Comparison of ENCODE assay signal across 19 cellular contexts in the genomic region with DNA sequence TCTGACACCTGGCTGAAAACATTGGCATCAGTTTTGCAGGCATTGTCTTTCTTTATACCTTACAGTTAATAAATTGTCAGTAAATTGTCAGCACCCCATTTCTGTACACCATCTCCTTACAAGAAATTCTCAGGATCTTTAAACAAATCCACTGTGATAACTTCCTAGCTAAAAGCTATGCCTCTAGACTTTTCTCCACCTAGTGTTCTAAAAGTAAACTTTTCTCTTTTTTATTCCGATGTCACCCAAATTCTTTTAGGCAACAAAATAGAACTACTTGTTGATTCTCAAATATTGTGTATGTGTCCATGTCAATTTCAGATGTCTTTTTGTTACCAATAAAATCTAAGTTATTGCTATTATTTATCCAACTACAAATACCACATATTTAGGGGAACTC.
DNase-seq lines count a peak whose midpoint lies in the region; ATAC-seq and TF ChIP-seq lines count a peak whose summit lies in the region.
"Had no signal": no experiment of that assay in that cellular context is flagged by ENCODE, and none has a peak within 500 bp of the region (broad histone marks: within the 10 kb centered on the region; RNA-seq: fewer than 3 reads in every experiment).

No MANE protein-coding gene starts in this region.

- no peaks in the 10 kb centered on the region for H3K4me1 Mint-ChIP-seq in neural progenitor cell
- H3K4me1 Mint-ChIP-seq: CD14-positive monocyte had no signal

- H3F3A ChIP-seq in PC-3 (ENCODE audit: low read length, unreplicated experiment) (no peaks in the 10 kb centered on the region), neural progenitor cell (ENCODE audit: low read depth) (no peaks in the 10 kb centered on the region)

- H3K36me3 Mint-ChIP-seq in neural progenitor cell: no peaks in the 10 kb centered on the region
- H3K36me3 Mint-ChIP-seq: CD14-positive monocyte had no signal

- no peaks in the 10 kb centered on the region for H3K27me3 ChIP-seq in PC-3 (ENCODE audit: low read length)
- no peaks in the 10 kb centered on the region for H3K27me3 ChIP-seq in neural progenitor cell

- H3K36me3 ChIP-seq in PC-3 (ENCODE audit: low read depth, low read length) (no peaks in the 10 kb centered on the region), neural progenitor cell (no peaks in the 10 kb centered on the region)

- ATAC-seq in PC-3: no peak

- no peak overlapping the region for H3K27ac Mint-ChIP-seq in neural progenitor cell
- H3K27ac Mint-ChIP-seq: CD14-positive monocyte had no signal

- no peak overlapping the region for H3K9ac ChIP-seq in PC-3 (ENCODE audit: low read length)
- no peak overlapping the region for H3K9ac ChIP-seq in neural progenitor cell

- no peaks in the 10 kb centered on the region for H3K9me3 Mint-ChIP-seq in neural progenitor cell

- H4K20me1 ChIP-seq in PC-3 (ENCODE audit: low read length) (no peaks in the 10 kb centered on the region), neural progenitor cell (ENCODE audit: low read depth) (no peaks in the 10 kb centered on the region)

- no TSS peak for BruUV-seq in PC-3 (replicated peaks; lab: Mats Ljungman, UMichigan)

- H3K27ac ChIP-seq in C4-2B (no peak overlapping the region), PC-3 (ENCODE audit: low read length) (no peak overlapping the region), neural progenitor cell (no peak overlapping the region)
- H3K27ac ChIP-seq: SK-N-MC had no signal

- H3K79me2 ChIP-seq in PC-3 (ENCODE audit: low read length) (no peaks in the 10 kb centered on the region), neural progenitor cell (ENCODE audit: low read depth) (no peaks in the 10 kb centered on the region)

- no peak overlapping the region for H3K4me2 ChIP-seq in PC-3 (ENCODE audit: low read length)
- no peak overlapping the region for H3K4me2 ChIP-seq in neural progenitor cell

- no peaks in the 10 kb centered on the region for H3K9me3 ChIP-seq in PC-3 (ENCODE audit: low read length)
- no peaks in the 10 kb centered on the region for H3K9me3 ChIP-seq in neural progenitor cell (ENCODE audit: low read depth)

- no peaks in the 10 kb centered on the region for H3K9me2 ChIP-seq in PC-3 (replicated peaks; ENCODE audit: low read length)

- H3K4me3 Mint-ChIP-seq in neural progenitor cell: no peak overlapping the region
- H3K4me3 Mint-ChIP-seq: CD14-positive monocyte had no signal

- H2AFZ ChIP-seq in PC-3 (ENCODE audit: low read length) (no peak overlapping the region), neural progenitor cell (replicated peaks) (no peak overlapping the region)

- intact Hi-C loops in PC-3 (cut with micrococcal nuclease): no loop called here

- POLR2A ChIA-PET in PC-3 (lab: Charles Lee; ENCODE audit: unreplicated experiment): no interaction called here

- DNase-seq in PC-3 (peak; percentile 25), epithelial cell of proximal tubule (ENCODE audit: low read depth) (no peak), neural progenitor cell (ENCODE audit: low spot score) (no peak), ureter (ENCODE audit: low spot score) (no peak), NCI-H1930 (lab: John Stamatoyannopoulos, UW) (no peak), SHP77 treated with DMSO at 0.1 percent for 48 hours (lab: John Stamatoyannopoulos, UW) (no peak)
- DNase-seq in stimulated activated CD4-positive, alpha-beta T cell treated with anti-CD3 and anti-CD28 coated beads, Interleukin-4, amount 100 ng/mL, for 1 hour: no peak
- DNase-seq: GOT3, Karpas-422, NCI-H1417 treated with DMSO at 0.1 percent for 48 hours, NCI-H187, NCI-H2107, NCI-H446 treated with DMSO at 0.1 percent for 48 hours, NCI-H526 treated with DMSO at 0.1 percent for 48 hours, OCI-M1, SHP77 had no signal

- H3K4me1 ChIP-seq in PC-3 (ENCODE audit: insufficient read depth, low read length) (no peaks in the 10 kb centered on the region), neural progenitor cell (peaks cover 8% of the 10 kb centered on the region)

- CTCF ChIA-PET in PC-3 (lab: Charles Lee): interaction anchor here (0.7 kb wide), 1 partner anchor 1113 kb away, joined by 3 read pairs; no protein-coding TSS in a partner anchor

- H3K27me3 Mint-ChIP-seq in neural progenitor cell (ENCODE audit: insufficient read depth, low read depth): no peaks in the 10 kb centered on the region

- H3K4me3 ChIP-seq in PC-3 (ENCODE audit: low read length) (no peak overlapping the region), epithelial cell of proximal tubule (ENCODE audit: low read depth, low read length) (no peak overlapping the region), neural progenitor cell (no peak overlapping the region)
- H3K4me3 ChIP-seq: SK-N-MC had no signal

- TF ChIP-seq CTCF in C4-2B (conservative IDR thresholded peaks at IDR 0.05) (peak; percentile 10; the same call in 1 of the 2 replicates), PC-3 (conservative IDR thresholded peaks at IDR 0.05; ENCODE audit: low read depth, low read length) (peak; percentile 42; the same call in 1 of the 2 replicates), epithelial cell of proximal tubule (conservative IDR thresholded peaks at IDR 0.05; ENCODE audit: low read depth, low read length) (peak; percentile 28), neural progenitor cell (IDR thresholded peaks at IDR 0.05) (peak; percentile 23)
